Comparison of ENCODE assay signal across 14 cellular contexts in genomic region chr2:46385786-46386577, GRCh38.
DNase-seq lines count a peak whose midpoint lies in the region; ATAC-seq, FAIRE-seq and TF ChIP-seq lines count a peak whose summit lies in the region.
"Had no signal": no experiment of that assay in that cellular context is flagged by ENCODE, and none has a peak within 500 bp of the region (broad histone marks: within the 10 kb centered on the region; RNA-seq: fewer than 3 reads in every experiment).

No MANE protein-coding gene starts in this region.

- no peak overlapping the region for H3K4me2 ChIP-seq in smooth muscle cell

- ATAC-seq in naive thymus-derived CD4-positive, alpha-beta T cell = peak; percentile 58

- TF ChIP-seq CTCF in CD14-positive monocyte (IDR thresholded peaks at IDR 0.05) = no peak
- no peak for TF ChIP-seq CTCF in epithelial cell of esophagus (IDR thresholded peaks at IDR 0.05; ENCODE audit: insufficient read depth, low read depth, low read length, missing control alignments)
- TF ChIP-seq CTCF in smooth muscle cell (IDR thresholded peaks at IDR 0.05; ENCODE audit: borderline replicate concordance, insufficient read depth, poor library complexity, severe bottlenecking) = no peak

- CTCF ChIA-PET in naive thymus-derived CD4-positive, alpha-beta T cell (lab: Charles Lee) = no interaction called here

- H3K4me1 ChIP-seq in naive thymus-derived CD4-positive, alpha-beta T cell (ENCODE audit: control insufficient read depth in 2 of 2, insufficient read depth in 2 of 2, low read length in 2 of 2) = no peaks in the 10 kb centered on the region
- H3K4me1 ChIP-seq in smooth muscle cell (ENCODE audit: low read depth) = no peaks in the 10 kb centered on the region

- DNase-seq in CD14-positive monocyte (ENCODE audit: low spot score) = no peak
- DNase-seq in NOMO-1 treated with dmso at 0.1 percent for 144 hours (lab: John Stamatoyannopoulos, UW; ENCODE audit: unreplicated experiment) = peak; percentile 72
- peak; percentile 91 for DNase-seq in epithelial cell of esophagus (ENCODE audit: low read depth)
- peak in 1 of 9 donors; percentile 16 for DNase-seq in naive thymus-derived CD4-positive, alpha-beta T cell
- no peak for DNase-seq in smooth muscle cell (lab: John Stamatoyannopoulos, UW; ENCODE audit: unreplicated experiment)
- DNase-seq in immature natural killer cell = no peak
- DNase-seq in GM12891 (ENCODE audit: insufficient read length, low spot score) = no peak
- DNase-seq in NCI-H2171 (lab: John Stamatoyannopoulos, UW) = no peak
- DNase-seq: CD8-positive, alpha-beta memory T cell; heart right ventricle; NK-92 treated with Interleukin-12 subunit alpha and Interleukin-12 subunit beta, amount 100 ng/mL, for 24 hours had no signal

- H3K79me2 ChIP-seq in smooth muscle cell (ENCODE audit: low read depth) = no peaks in the 10 kb centered on the region

- TF ChIP-seq POLR2A in GM12891 (IDR thresholded peaks at IDR 0.05; ENCODE audit: low read depth, low read length) = no peak

- H3K27ac ChIP-seq in naive thymus-derived CD4-positive, alpha-beta T cell (ENCODE audit: low read depth, low read length) = no peak overlapping the region
- no peak overlapping the region for H3K27ac ChIP-seq in smooth muscle cell (ENCODE audit: low read depth)

- H3K36me3 Mint-ChIP-seq in CD14-positive monocyte = peaks cover 0 to 5% of the 10 kb centered on the region in 2 donors
- H3K36me3 Mint-ChIP-seq in naive thymus-derived CD4-positive, alpha-beta T cell = no peaks in the 10 kb centered on the region
- H3K36me3 Mint-ChIP-seq in immature natural killer cell = no peaks in the 10 kb centered on the region

- no peaks in the 10 kb centered on the region for H3K27me3 ChIP-seq in naive thymus-derived CD4-positive, alpha-beta T cell (ENCODE audit: control insufficient read depth in 2 of 2, insufficient read depth in 2 of 2, low read length in 2 of 2)
- H3K27me3 ChIP-seq in smooth muscle cell (ENCODE audit: low read depth) = no peaks in the 10 kb centered on the region
- H3K27me3 ChIP-seq: heart right ventricle had no signal

- H3K4me1 Mint-ChIP-seq in CD14-positive monocyte = peaks cover 49% of the 10 kb centered on the region
- peaks cover 0 to 9% (median 0%) of the 10 kb centered on the region in 7 donors for H3K4me1 Mint-ChIP-seq in naive thymus-derived CD4-positive, alpha-beta T cell
- no peaks in the 10 kb centered on the region for H3K4me1 Mint-ChIP-seq in immature natural killer cell

- H4K20me1 ChIP-seq in smooth muscle cell (ENCODE audit: low read depth) = no peaks in the 10 kb centered on the region

- H3K4me3 Mint-ChIP-seq in CD14-positive monocyte = peak overlapping the region in 1 of 2 donors; percentile 53
- H3K4me3 Mint-ChIP-seq in naive thymus-derived CD4-positive, alpha-beta T cell = no peak overlapping the region
- no peak overlapping the region for H3K4me3 Mint-ChIP-seq in immature natural killer cell
- H3K4me3 Mint-ChIP-seq: CD8-positive, alpha-beta memory T cell had no signal

- peaks cover 0 to 1% (median 0%) of the 10 kb centered on the region in 7 donors for H3K9me3 Mint-ChIP-seq in CD14-positive monocyte
- no peaks in the 10 kb centered on the region for H3K9me3 Mint-ChIP-seq in naive thymus-derived CD4-positive, alpha-beta T cell
- no peaks in the 10 kb centered on the region for H3K9me3 Mint-ChIP-seq in immature natural killer cell
- H3K9me3 Mint-ChIP-seq: CD8-positive, alpha-beta memory T cell had no signal

- no peaks in the 10 kb centered on the region for H3K9me3 ChIP-seq in naive thymus-derived CD4-positive, alpha-beta T cell (ENCODE audit: control insufficient read depth in 2 of 3, low read length in 3 of 3)
- no peaks in the 10 kb centered on the region for H3K9me3 ChIP-seq in smooth muscle cell (replicated peaks; ENCODE audit: low read depth)
- H3K9me3 ChIP-seq: heart right ventricle had no signal

- intact Hi-C loops in CD14-positive monocyte (cut with micrococcal nuclease) = no loop called here
- intact Hi-C loops in naive thymus-derived CD4-positive, alpha-beta T cell (cut with micrococcal nuclease) = no loop called here

- H3F3A ChIP-seq in smooth muscle cell (ENCODE audit: low read depth) = peaks cover 12% of the 10 kb centered on the region

- H3K4me3 ChIP-seq in epithelial cell of esophagus (ENCODE audit: low read length) = no peak overlapping the region
- H3K4me3 ChIP-seq in naive thymus-derived CD4-positive, alpha-beta T cell (ENCODE audit: low read length) = no peak overlapping the region
- no peak overlapping the region for H3K4me3 ChIP-seq in smooth muscle cell
- H3K4me3 ChIP-seq: heart right ventricle, skin epidermis had no signal

- H3K36me3 ChIP-seq in naive thymus-derived CD4-positive, alpha-beta T cell (ENCODE audit: control insufficient read depth in 2 of 3, insufficient read depth in 3 of 3, low read length in 3 of 3) = no peaks in the 10 kb centered on the region
- H3K36me3 ChIP-seq in smooth muscle cell (ENCODE audit: low read depth) = peaks cover 6% of the 10 kb centered on the region

- H3K9ac ChIP-seq in smooth muscle cell (ENCODE audit: low read depth) = no peak overlapping the region

- H3K27me3 Mint-ChIP-seq in CD14-positive monocyte (ENCODE audit: low read depth in 3 of 3) (peaks cover 0 to 7% (median 1%) of the 10 kb centered on the region in 3 donors), immature natural killer cell (ENCODE audit: low read depth in 3 of 3) (peaks cover 0 to 2% (median 0%) of the 10 kb centered on the region in 3 donors)
- peaks cover 0 to 6% (median 0%) of the 10 kb centered on the region in 5 donors for H3K27me3 Mint-ChIP-seq in naive thymus-derived CD4-positive, alpha-beta T cell

- POLR2A ChIA-PET in naive thymus-derived CD4-positive, alpha-beta T cell (lab: Charles Lee) = interaction anchor here (0.8 kb wide), 1 partner anchor 71 kb away, joined by 3 read pairs; no protein-coding TSS in a partner anchor

- H2AFZ ChIP-seq in smooth muscle cell (ENCODE audit: low read depth) = no peak overlapping the region

- H3K27ac Mint-ChIP-seq in CD14-positive monocyte = peak overlapping the region; percentile 69 to 87 (median 80)
- H3K27ac Mint-ChIP-seq in naive thymus-derived CD4-positive, alpha-beta T cell = no peak overlapping the region
- no peak overlapping the region for H3K27ac Mint-ChIP-seq in immature natural killer cell

- WGBS in smooth muscle cell (ENCODE audit: low lambda C conversion rate) = 94% methylated on average over 18 of the region's 18 CpGs

- FAIRE-seq in GM12891 (lab: Jason Lieb, UNC) = no peak
- FAIRE-seq: GM19239, TTC549 had no signal

TF ChIP-seq in GM12891, 5 proteins besides CTCF, POLR2A, EP300 and RAD21:
- TF ChIP-seq POLR2AphosphoS5 (IDR thresholded peaks at IDR 0.05; ENCODE audit: low read depth, low read length) (no peak), TAF1 (IDR thresholded peaks at IDR 0.05; ENCODE audit: low read depth, low read length) (no peak), PAX5 (IDR thresholded peaks at IDR 0.05; ENCODE audit: insufficient read depth, low read length, severe bottlenecking) (no peak), SPI1 (IDR thresholded peaks at IDR 0.05; ENCODE audit: low read depth, low read length) (no peak), POU2F2 (IDR thresholded peaks at IDR 0.05; ENCODE audit: low read depth, low read length) (no peak)

Comparison
In these comparisons a context has a peak if more than half of its experiments do, and no peak if none do; other contexts are left out.
1. DNase-seq: peak in NOMO-1 treated with dmso at 0.1 percent for 144 hours (single experiment) and epithelial cell of esophagus (single experiment); none in CD14-positive monocyte (single experiment), smooth muscle cell (single experiment), immature natural killer cell (0 of 3), GM12891 (single experiment) and NCI-H2171 (single experiment).
2. H3K27ac Mint-ChIP-seq: peak in CD14-positive monocyte (7 of 7); none in naive thymus-derived CD4-positive, alpha-beta T cell (0 of 9) and immature natural killer cell (0 of 6).